Comparison of ENCODE assay signal across 16 cellular contexts in the genomic region with DNA sequence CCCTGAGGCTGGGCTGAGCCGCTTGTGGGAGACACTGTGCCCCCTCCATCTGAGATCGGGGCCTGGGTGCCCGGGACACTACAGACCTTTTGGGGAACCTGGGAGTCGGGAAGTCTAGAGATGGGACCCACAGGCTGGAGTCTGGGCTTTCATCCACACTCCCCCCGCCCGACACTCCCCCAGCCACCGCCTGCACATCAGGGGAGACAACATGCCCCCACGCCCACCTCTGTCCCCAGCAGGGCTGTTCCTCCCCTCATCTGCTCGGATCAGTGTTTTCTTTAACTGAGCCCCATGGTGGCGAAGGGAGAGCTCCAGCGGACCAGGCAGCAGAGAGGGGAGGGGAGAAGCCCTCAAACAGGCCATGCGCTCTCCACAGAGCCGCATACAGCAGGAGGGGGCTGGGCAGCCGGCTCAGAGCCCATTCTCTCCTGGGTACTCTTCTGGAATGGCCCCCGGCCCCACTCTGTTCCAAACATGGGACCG.
DNase-seq lines count a peak whose midpoint lies in the region; ATAC-seq, FAIRE-seq and TF ChIP-seq lines count a peak whose summit lies in the region.
"Had no signal": no experiment of that assay in that cellular context is flagged by ENCODE, and none has a peak within 500 bp of the region (broad histone marks: within the 10 kb centered on the region; RNA-seq: fewer than 3 reads in every experiment).

No MANE protein-coding gene starts in this region.

- no peak overlapping the region for H3K4ac ChIP-seq in H1 (replicated peaks; ENCODE audit: insufficient read length, low read depth, low read length)
- no peak overlapping the region for H3K4ac ChIP-seq in mesendoderm (ENCODE audit: low read depth, low read length)

- TF ChIP-seq EP300 in H1 (IDR thresholded peaks at IDR 0.05; ENCODE audit: borderline replicate concordance in 1 of 2, low read depth in 2 of 2, low read length in 2 of 2): no peak

- ATAC-seq in GM23338: peak; percentile 34
- ATAC-seq: Right ventricle myocardium inferior had no signal

- H3K36me3 Mint-ChIP-seq in GM23338 (ENCODE audit: low read depth): no peaks in the 10 kb centered on the region

- FAIRE-seq in H1 (lab: Jason Lieb, UNC): no peak
- FAIRE-seq: G401.6 had no signal

- H3F3A ChIP-seq in GM23338 (replicated peaks; ENCODE audit: low read depth): no peaks in the 10 kb centered on the region

- H3K79me2 ChIP-seq in GM23338 (replicated peaks; ENCODE audit: insufficient read depth): no peaks in the 10 kb centered on the region
- no peaks in the 10 kb centered on the region for H3K79me2 ChIP-seq in H1 (ENCODE audit: control insufficient read depth in 1 of 2, insufficient read depth in 2 of 2, low read length in 2 of 2)
- peaks cover 17% of the 10 kb centered on the region for H3K79me2 ChIP-seq in mesendoderm (ENCODE audit: control insufficient read depth, insufficient read depth, low read length)

- no peak for TF ChIP-seq RAD21 in H1 (IDR thresholded peaks at IDR 0.05 in 1 of 2, conservative IDR thresholded peaks at IDR 0.05 in 1 of 2; ENCODE audit: low read depth in 2 of 2, low read length in 2 of 2)

- H3K14ac ChIP-seq in H1 (ENCODE audit: insufficient read length): no peak overlapping the region

- TF ChIP-seq CTCF in GM23338 (conservative IDR thresholded peaks at IDR 0.05; ENCODE audit: low read depth in 2 of 2) (no peak), H1 (IDR thresholded peaks at IDR 0.05; ENCODE audit: control extremely low read depth in 1 of 3, insufficient read depth in 1 of 3, low read depth in 1 of 3, low read length in 3 of 3) (no peak), prostate gland (IDR thresholded peaks at IDR 0.05) (no peak)

- H3K4me1 Mint-ChIP-seq in GM23338: peaks cover 12% of the 10 kb centered on the region

- H2AK5ac ChIP-seq in H1 (ENCODE audit: low read depth, low read length): no peak overlapping the region
- no peak overlapping the region for H2AK5ac ChIP-seq in mesendoderm (ENCODE audit: low read length)

- H3K9ac ChIP-seq in H1 (replicated peaks in 1 of 4; ENCODE audit: extremely low read depth in 1 of 4, low read depth in 3 of 4, low read length in 3 of 4): no peak overlapping the region
- no peak overlapping the region for H3K9ac ChIP-seq in mesendoderm (ENCODE audit: low read length)

- H4K8ac ChIP-seq in H1 (ENCODE audit: extremely low read depth, insufficient read depth, low read length) (no peak overlapping the region), mesendoderm (ENCODE audit: low read depth, low read length) (no peak overlapping the region)

- WGBS in H1 (ENCODE audit: extremely low coverage in 1 of 2, insufficient coverage in 1 of 2, insufficient read length in 1 of 2, insufficient replicate concordance in 2 of 2, low coverage in 1 of 2, low lambda C conversion rate in 2 of 2, missing lambda C conversion rate in 1 of 2), 2 experiments: 69% methylated on average over 15 of the region's 16 CpGs; no CpG with 5 or more reads in 1 of the 2 experiments
- no CpG with 5 or more reads among the region's 16 CpGs for WGBS in mesendoderm (ENCODE audit: extremely low coverage, insufficient coverage, low lambda C conversion rate)
- WGBS in prostate gland: 71% methylated on average over 16 of the region's 16 CpGs

- no peaks in the 10 kb centered on the region; the same call in 1 of the 2 replicates for H3K79me1 ChIP-seq in H1 (ENCODE audit: low read depth, low read length)
- peaks cover 8% of the 10 kb centered on the region for H3K79me1 ChIP-seq in mesendoderm (ENCODE audit: low read length)

- peaks cover 15% of the 10 kb centered on the region for H3K27me3 Mint-ChIP-seq in GM23338 (ENCODE audit: insufficient read depth, low read depth, poor library complexity)

- H3K56ac ChIP-seq in H1 (replicated peaks; ENCODE audit: insufficient read length, low read depth, low read length) (no peak overlapping the region), mesendoderm (ENCODE audit: low read length) (no peak overlapping the region)

- TF ChIP-seq POLR2A in H1 (IDR thresholded peaks at IDR 0.05; ENCODE audit: control extremely low read depth in 1 of 2, low read depth in 2 of 2, low read length in 2 of 2): no peak
- no peak for TF ChIP-seq POLR2A in prostate gland (IDR thresholded peaks at IDR 0.05)

- no peaks in the 10 kb centered on the region for H3K36me3 ChIP-seq in GM23338 (ENCODE audit: insufficient read depth)
- no peaks in the 10 kb centered on the region for H3K36me3 ChIP-seq in H1 (ENCODE audit: control insufficient read depth in 2 of 4, insufficient read depth in 4 of 4, low read length in 3 of 4)
- no peaks in the 10 kb centered on the region for H3K36me3 ChIP-seq in mesendoderm (ENCODE audit: control insufficient read depth, insufficient read depth, low read length)
- no peaks in the 10 kb centered on the region for H3K36me3 ChIP-seq in prostate gland
- H3K36me3 ChIP-seq: MG63, SJSA1 had no signal

- peaks cover 4% of the 10 kb centered on the region; the same call in 1 of the 2 replicates for H3K23me2 ChIP-seq in H1 (ENCODE audit: low read depth, low read length)

- no peaks in the 10 kb centered on the region for H3K9me2 ChIP-seq in GM23338 (ENCODE audit: insufficient read depth)

- no peaks in the 10 kb centered on the region for H3K27me3 ChIP-seq in GM23338 (ENCODE audit: insufficient read depth)
- H3K27me3 ChIP-seq in H1 (replicated peaks in 1 of 4; ENCODE audit: control insufficient read depth in 3 of 4, extremely low read depth in 1 of 4, insufficient read depth in 3 of 4, low read length in 3 of 4): peaks cover 0 to 13% (median under 1%) of the 10 kb centered on the region in 4 experiments; a peak in 4 of 7 replicates
- no peaks in the 10 kb centered on the region for H3K27me3 ChIP-seq in mesendoderm (ENCODE audit: insufficient read depth, low read length, poor library complexity)
- H3K27me3 ChIP-seq in prostate gland (replicated peaks; ENCODE audit: insufficient read depth): no peaks in the 10 kb centered on the region
- H3K27me3 ChIP-seq: MG63, SJSA1 had no signal

- H3K4me2 ChIP-seq in GM23338 (no peak overlapping the region), H1 (ENCODE audit: insufficient read depth in 1 of 2, low read depth in 2 of 2, low read length in 2 of 2) (no peak overlapping the region), mesendoderm (ENCODE audit: low read length) (no peak overlapping the region)
- H3K4me2 ChIP-seq: PC-9 had no signal

- H2BK120ac ChIP-seq in H1 (replicated peaks; ENCODE audit: low read depth, low read length) (no peak overlapping the region), mesendoderm (ENCODE audit: low read depth, low read length) (no peak overlapping the region)

- no peak overlapping the region for H3K18ac ChIP-seq in H1 (ENCODE audit: extremely low read depth, low read length)
- no peak overlapping the region for H3K18ac ChIP-seq in mesendoderm (ENCODE audit: low read length)

- H2BK15ac ChIP-seq in H1 (ENCODE audit: low read length) (no peak overlapping the region), mesendoderm (replicated peaks; ENCODE audit: low read depth) (no peak overlapping the region)

- no peaks in the 10 kb centered on the region for H3K9me3 ChIP-seq in H1 (ENCODE audit: insufficient read depth in 2 of 2, low read depth in 1 of 2, low read length in 1 of 2)
- H3K9me3 ChIP-seq in prostate gland: no peaks in the 10 kb centered on the region
- H3K9me3 ChIP-seq: MG63, SJSA1 had no signal

- H3K4me3 ChIP-seq in GM23338 (no peak overlapping the region), H1 (ENCODE audit: extremely low read depth in 1 of 4, insufficient read depth in 2 of 4, low read depth in 3 of 4, low read length in 4 of 4) (no peak overlapping the region), mesendoderm (ENCODE audit: low read length) (no peak overlapping the region), prostate gland (no peak overlapping the region)
- H3K4me3 ChIP-seq: MG63, PC-9, SJSA1 had no signal

- CTCF ChIA-PET in H1 (lab: Charles Lee; ENCODE audit: partially characterized antibody): interaction anchor here (0.8 to 1.6 kb wide), 3 partner anchors 11 to 93 kb away, joined by 3 to 4 read pairs (median 3); no protein-coding TSS in a partner anchor

- no peaks in the 10 kb centered on the region for H3K9me3 Mint-ChIP-seq in GM23338

- H3K27ac ChIP-seq in GM23338 (ENCODE audit: low read depth): no peak overlapping the region
- no peak overlapping the region for H3K27ac ChIP-seq in H1 (ENCODE audit: low read depth, low read length)
- no peak overlapping the region for H3K27ac ChIP-seq in mesendoderm (ENCODE audit: low read depth, low read length)
- no peak overlapping the region for H3K27ac ChIP-seq in prostate gland
- H3K27ac ChIP-seq: PC-9, SJSA1 had no signal

- H3K27ac Mint-ChIP-seq in GM23338: no peak overlapping the region

- no peak overlapping the region for H3K4me3 Mint-ChIP-seq in GM23338

- H3K23ac ChIP-seq in H1 (ENCODE audit: insufficient read length): no peak overlapping the region
- H3K23ac ChIP-seq in mesendoderm (ENCODE audit: low read length): no peak overlapping the region

- H2BK12ac ChIP-seq in H1 (ENCODE audit: low read depth, low read length): no peak overlapping the region

- DNase-seq in GM23338 (ENCODE audit: low spot score) (no peak), H1 (ENCODE audit: low read depth in 1 of 2, low spot score in 2 of 2) (no peak), mesendoderm (peak; percentile 26), prostate gland (ENCODE audit: low spot score) (peak; percentile 4), NCI-H1930 (lab: John Stamatoyannopoulos, UW) (no peak), DMS114 treated with DMSO at 0.1 percent for 48 hours (lab: John Stamatoyannopoulos, UW; ENCODE audit: unreplicated experiment) (no peak), T1000 (lab: John Stamatoyannopoulos, UW) (no peak)
- DNase-seq: HCEC 1CT, MG63, NCI-H2029 treated with DMSO at 0.1 percent for 48 hours, NCI-H2227 treated with DMSO at 0.1 percent for 48 hours, NCI-H526 treated with DMSO at 0.1 percent for 48 hours had no signal

- H3K4me1 ChIP-seq in GM23338 (ENCODE audit: insufficient read depth): peaks cover 10% of the 10 kb centered on the region
- peaks cover 0 to 8% (median 4%) of the 10 kb centered on the region in 4 experiments; a peak in 4 of 7 replicates for H3K4me1 ChIP-seq in H1 (replicated peaks in 1 of 4; ENCODE audit: control insufficient read depth in 3 of 4, insufficient read depth in 4 of 4, low read length in 3 of 4)
- peaks cover 4% of the 10 kb centered on the region for H3K4me1 ChIP-seq in mesendoderm (ENCODE audit: control insufficient read depth, low read depth, low read length)
- H3K4me1 ChIP-seq in prostate gland (replicated peaks): peaks cover 2% of the 10 kb centered on the region

- H2AFZ ChIP-seq in GM23338 (no peak overlapping the region), H1 (ENCODE audit: low read length) (no peak overlapping the region)
- H2AFZ ChIP-seq: PC-9 had no signal

- no peak overlapping the region for H2BK20ac ChIP-seq in H1 (ENCODE audit: low read length)

- H4K5ac ChIP-seq in H1 (ENCODE audit: insufficient read length, low read depth, low read length): no peak overlapping the region
- no peak overlapping the region for H4K5ac ChIP-seq in mesendoderm (ENCODE audit: low read length)

- POLR2A ChIA-PET in H1 (lab: Charles Lee; ENCODE audit: partially characterized antibody): no interaction called here

- no peaks in the 10 kb centered on the region for H4K20me1 ChIP-seq in GM23338 (replicated peaks; ENCODE audit: insufficient read depth)
- H4K20me1 ChIP-seq in H1 (replicated peaks in 1 of 2; ENCODE audit: control insufficient read depth in 1 of 2, insufficient read depth in 2 of 2, low read length in 2 of 2): peaks cover 0 to 5% of the 10 kb centered on the region in 2 experiments

- H2BK5ac ChIP-seq in H1 (ENCODE audit: low read depth, low read length) (no peak overlapping the region), mesendoderm (ENCODE audit: low read length) (no peak overlapping the region)

- H4K91ac ChIP-seq in H1 (replicated peaks; ENCODE audit: insufficient read length, low read length): no peak overlapping the region

- intact Hi-C loops in prostate gland (cut with DNase I): no loop called here

Comparison
In these comparisons a context has a peak if more than half of its experiments do, and no peak if none do; other contexts are left out.
1. DNase-seq: peak in mesendoderm (single experiment) and prostate gland (single experiment); none in GM23338 (single experiment), H1 (0 of 2), NCI-H1930 (0 of 2), DMS114 treated with DMSO at 0.1 percent for 48 hours (single experiment) and T1000 (single experiment).